ENCODE assay signal across 8 cellular contexts in genomic region chr21:25801217-25802015, GRCh38.
DNase-seq lines count a peak whose midpoint lies in the region; ATAC-seq and TF ChIP-seq lines count a peak whose summit lies in the region.

No MANE protein-coding gene starts in this region.

- peak; percentile 73 for DNase-seq in Caki2 (ENCODE audit: low read depth)
- DNase-seq in HL-60 (ENCODE audit: low read depth in 1 of 2, low spot score in 1 of 2): peak; percentile 64 to 88
- DNase-seq in activated CD8-positive, alpha-beta memory T cell treated with anti-CD3 and anti-CD28 coated beads, Interleukin-2, amount 50 U/mL, for 48 hours: peak; percentile 91
- DNase-seq in epithelial cell of prostate (ENCODE audit: low read depth, low spot score): peak; percentile 39
- peak; percentile 80 for DNase-seq in naive B cell
- DNase-seq in stimulated activated CD8-positive, alpha-beta memory T cell treated with anti-CD3 and anti-CD28 coated beads, Interleukin-7, amount 100 ng/mL, for 48 hours (ENCODE audit: extremely low read depth in 1 of 2, low read depth in 1 of 2): peak; percentile 61 to 83

- peaks cover 0 to 8% (median 0%) of the 10 kb centered on the region in 3 donors for H3K27me3 Mint-ChIP-seq in naive B cell

- H3K4me3 ChIP-seq in HL-60 (replicated peaks; ENCODE audit: insufficient read depth, low read length) (no peak overlapping the region), OCI-LY1 (ENCODE audit: low read depth, low read length, poor library complexity, severe bottlenecking) (no peak overlapping the region)

- H3K27ac ChIP-seq in HL-60 (replicated peaks) (no peak overlapping the region), OCI-LY1 (ENCODE audit: low read depth, low read length, poor library complexity, severe bottlenecking) (no peak overlapping the region), epithelial cell of prostate (no peak overlapping the region)

- H3K79me2 ChIP-seq in OCI-LY1 (ENCODE audit: insufficient read depth, low read length): no peaks in the 10 kb centered on the region

- H3K9me3 ChIP-seq in OCI-LY1 (ENCODE audit: low read length): no peaks in the 10 kb centered on the region

- H3K4me1 ChIP-seq in OCI-LY1 (ENCODE audit: insufficient read depth, low read length, severe bottlenecking): no peaks in the 10 kb centered on the region

- no peaks in the 10 kb centered on the region for H3K9me2 ChIP-seq in OCI-LY1 (ENCODE audit: low read depth, low read length)

- H3K9ac ChIP-seq in OCI-LY1 (ENCODE audit: low read length): no peak overlapping the region

- no peaks in the 10 kb centered on the region for H3F3A ChIP-seq in OCI-LY1 (ENCODE audit: insufficient read depth, low read length)

- in situ Hi-C loops in Caki2 (cut with HindIII; ENCODE audit: low pct_unique_long_range_greater_than_20kb, low sequenced_read_pairs): no loop called here

- H2AFZ ChIP-seq in OCI-LY1 (ENCODE audit: low read length): no peak overlapping the region

- TF ChIP-seq CTCF in HL-60 (IDR thresholded peaks at IDR 0.05; ENCODE audit: insufficient read depth, low read length): peak; percentile 97
- peak; percentile 100 for TF ChIP-seq CTCF in OCI-LY1 (IDR thresholded peaks at IDR 0.05; ENCODE audit: low read length)

- no peaks in the 10 kb centered on the region for H3K36me3 Mint-ChIP-seq in naive B cell

- H3K27me3 ChIP-seq in HL-60 (ENCODE audit: insufficient read depth, poor library complexity, severe bottlenecking) (no peaks in the 10 kb centered on the region), OCI-LY1 (ENCODE audit: insufficient read depth, low read length) (no peaks in the 10 kb centered on the region)

- H4K20me1 ChIP-seq in OCI-LY1 (ENCODE audit: insufficient read depth, low read length): no peaks in the 10 kb centered on the region

- no peaks in the 10 kb centered on the region for H3K36me3 ChIP-seq in OCI-LY1 (ENCODE audit: insufficient read depth, low read length)

- ATAC-seq in GM21367 (IDR thresholded peaks at IDR 0.05; ENCODE audit: unreplicated experiment) (peak; percentile 100), naive B cell (ENCODE audit: low read depth in 2 of 2) (peak; percentile 98)

- H3K4me3 Mint-ChIP-seq in naive B cell: peak overlapping the region in 6 of 8 donors; percentile 6 to 82 (median 20)

- peaks cover 5 to 7% (median 6%) of the 10 kb centered on the region in 3 donors for H3K4me1 Mint-ChIP-seq in naive B cell

- H3K4me2 ChIP-seq in OCI-LY1 (ENCODE audit: low read length): no peak overlapping the region

- peak overlapping the region in 2 of 6 donors; percentile 1 to 16 for H3K27ac Mint-ChIP-seq in naive B cell

- H3K9me3 Mint-ChIP-seq in naive B cell: no peaks in the 10 kb centered on the region

Comparison
In these comparisons a context has a peak if more than half of its experiments do, and no peak if none do; other contexts are left out.
1. DNase-seq: peak in every context shown above with its lines; median percentile 91 in activated CD8-positive, alpha-beta memory T cell treated with anti-CD3 and anti-CD28 coated beads, Interleukin-2, amount 50 U/mL, for 48 hours; 80 in naive B cell; 76 in HL-60; 73 in Caki2; 72 in stimulated activated CD8-positive, alpha-beta memory T cell treated with anti-CD3 and anti-CD28 coated beads, Interleukin-7, amount 100 ng/mL, for 48 hours; 39 in epithelial cell of prostate.